8 cellular contexts compared by ENCODE assay signal in the genomic region with DNA sequence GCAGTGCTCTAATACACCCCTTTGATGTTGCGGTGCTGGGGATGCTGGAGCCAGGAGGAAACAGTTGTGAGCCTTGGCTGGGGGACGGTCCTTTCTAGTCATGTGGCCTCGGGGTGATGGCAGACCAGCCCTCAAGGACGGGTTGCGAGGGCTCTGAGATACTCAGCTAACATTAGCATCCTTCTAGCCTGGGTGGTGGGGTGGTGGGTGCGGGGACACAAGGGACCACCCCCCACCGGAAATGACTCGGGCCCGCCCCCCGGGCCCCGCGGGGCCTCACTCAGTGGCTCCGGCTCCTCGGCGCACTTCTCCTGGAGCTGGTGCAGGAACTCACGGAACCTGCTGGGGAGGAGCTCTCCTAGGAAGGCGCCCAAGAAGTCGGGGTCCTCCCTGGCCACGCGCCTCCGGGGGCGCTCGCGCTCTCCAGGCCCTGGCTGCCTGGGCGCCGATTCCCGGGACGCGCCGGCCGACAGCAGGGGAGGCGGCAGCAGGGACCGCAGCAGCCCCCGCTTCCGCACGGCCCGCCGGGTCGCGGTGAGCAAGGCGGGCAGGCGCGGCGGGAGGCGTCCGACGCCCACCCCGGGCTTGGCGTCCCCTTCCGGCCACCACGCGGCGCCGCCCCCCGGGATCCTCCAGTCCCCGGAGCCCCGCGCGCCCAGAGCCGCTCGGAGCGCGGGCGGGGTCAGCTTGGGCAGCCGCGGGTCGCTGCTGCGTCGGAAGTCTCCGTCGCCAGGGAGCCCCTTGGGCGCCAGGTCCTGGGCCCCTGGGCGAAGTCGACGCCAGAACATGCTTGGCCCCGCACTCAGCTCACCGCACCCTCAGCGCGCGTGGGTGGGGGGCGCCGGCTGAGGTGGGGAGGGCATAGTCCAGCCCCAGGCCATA. TPM values are rescaled to one million over a fixed set of nuclear protein-coding genes. Genes with fewer than 3 reads are reported as not detected.
DNase-seq lines count a peak whose midpoint lies in the region; ATAC-seq lines count a peak whose summit lies in the region.

No MANE protein-coding gene starts in this region.

- no peaks in the 10 kb centered on the region for H3K36me3 ChIP-seq in naive thymus-derived CD4-positive, alpha-beta T cell (ENCODE audit: control insufficient read depth in 2 of 3, insufficient read depth in 3 of 3, low read length in 3 of 3)
- no peaks in the 10 kb centered on the region for H3K36me3 ChIP-seq in effector memory CD4-positive, alpha-beta T cell (ENCODE audit: control insufficient read depth, insufficient read depth, low read length)

- peak overlapping the region; percentile 6 to 60 for H3K4me3 Mint-ChIP-seq in effector memory CD8-positive, alpha-beta T cell
- peak overlapping the region in 6 of 10 donors; percentile 17 to 61 (median 40) for H3K4me3 Mint-ChIP-seq in naive thymus-derived CD4-positive, alpha-beta T cell

- H3K4me1 Mint-ChIP-seq in effector memory CD8-positive, alpha-beta T cell (ENCODE audit: low read depth in 2 of 2) = peaks cover 8 to 11% of the 10 kb centered on the region in 2 donors
- peaks cover 5 to 26% (median 25%) of the 10 kb centered on the region in 7 donors for H3K4me1 Mint-ChIP-seq in naive thymus-derived CD4-positive, alpha-beta T cell

- H3K4me3 ChIP-seq in naive thymus-derived CD4-positive, alpha-beta T cell (ENCODE audit: low read length) = no peak overlapping the region
- H3K4me3 ChIP-seq in effector memory CD4-positive, alpha-beta T cell (ENCODE audit: insufficient read depth, low read depth, low read length, poor library complexity, severe bottlenecking) = no peak overlapping the region

- H3K36me3 Mint-ChIP-seq in effector memory CD8-positive, alpha-beta T cell (ENCODE audit: insufficient read depth) = peaks cover 9% of the 10 kb centered on the region
- H3K36me3 Mint-ChIP-seq in naive thymus-derived CD4-positive, alpha-beta T cell = peaks cover 0 to 6% (median 0%) of the 10 kb centered on the region in 5 donors

- ATAC-seq in effector memory CD8-positive, alpha-beta T cell (replicated peaks) = peak; percentile 25
- peak; percentile 16 for ATAC-seq in naive thymus-derived CD4-positive, alpha-beta T cell
- no peak for ATAC-seq in HG03025 (IDR thresholded peaks at IDR 0.05; ENCODE audit: low FRiP score, unreplicated experiment)

- intact Hi-C loops in naive thymus-derived CD4-positive, alpha-beta T cell (cut with micrococcal nuclease) = loop anchor here in 1 of 2 donors (10.0 kb wide), 1 partner anchor 245 kb away; no protein-coding TSS in a partner anchor

- H3K4me1 ChIP-seq in naive thymus-derived CD4-positive, alpha-beta T cell (ENCODE audit: control insufficient read depth in 2 of 2, insufficient read depth in 2 of 2, low read length in 2 of 2) = peaks cover 5 to 16% of the 10 kb centered on the region in 2 donors
- H3K4me1 ChIP-seq in effector memory CD4-positive, alpha-beta T cell (ENCODE audit: control insufficient read depth, insufficient read depth, low read length, poor library complexity, severe bottlenecking) = peaks cover 18% of the 10 kb centered on the region

- no peaks in the 10 kb centered on the region for H3K9me3 Mint-ChIP-seq in effector memory CD8-positive, alpha-beta T cell
- peaks cover 0 to 5% (median 0%) of the 10 kb centered on the region in 11 donors for H3K9me3 Mint-ChIP-seq in naive thymus-derived CD4-positive, alpha-beta T cell

- CTCF ChIA-PET in naive thymus-derived CD4-positive, alpha-beta T cell (lab: Charles Lee) = interaction anchor here (0.6 to 1.4 kb wide), 5 partner anchors 9 to 538 kb away, joined by 3 to 6 read pairs (median 4); no protein-coding TSS in a partner anchor

- POLR2A ChIA-PET in naive thymus-derived CD4-positive, alpha-beta T cell (lab: Charles Lee) = interaction anchor here (0.8 to 1.5 kb wide), 4 partner anchors 442 to 487 kb away, joined by 3 to 7 read pairs (median 3); a partner anchor contains a TSS

- in situ Hi-C loops in G401 (cut with HindIII; ENCODE audit: low sequenced_read_pairs) = loop anchor here (10.0 kb wide), 1 partner anchor 485 kb away; no protein-coding TSS in a partner anchor

- DNase-seq in D341Med (ENCODE audit: low spot score) (peak; percentile 76), NCI-H2171 treated with DMSO at 0.1 percent for 48 hours (lab: John Stamatoyannopoulos, UW) (peak; percentile 60), G401 (ENCODE audit: low spot score) (no peak)
- DNase-seq in effector memory CD8-positive, alpha-beta T cell = no peak
- no peak for DNase-seq in naive thymus-derived CD4-positive, alpha-beta T cell
- no peak for DNase-seq in effector memory CD4-positive, alpha-beta T cell
- DNase-seq in stimulated activated CD4-positive, alpha-beta T cell treated with anti-CD3 and anti-CD28 coated beads, Interleukin-4, amount 100 ng/mL, for 4 hours = no peak

- H3K9me3 ChIP-seq in naive thymus-derived CD4-positive, alpha-beta T cell (ENCODE audit: control insufficient read depth in 2 of 3, low read length in 3 of 3) = no peaks in the 10 kb centered on the region
- H3K9me3 ChIP-seq in effector memory CD4-positive, alpha-beta T cell (ENCODE audit: control insufficient read depth, low read length) = no peaks in the 10 kb centered on the region

- H3K27me3 Mint-ChIP-seq in effector memory CD8-positive, alpha-beta T cell = peaks cover 20 to 51% of the 10 kb centered on the region in 2 donors
- peaks cover 17 to 39% (median 22%) of the 10 kb centered on the region in 5 donors for H3K27me3 Mint-ChIP-seq in naive thymus-derived CD4-positive, alpha-beta T cell

- H3K27ac ChIP-seq in naive thymus-derived CD4-positive, alpha-beta T cell (ENCODE audit: low read depth, low read length) = no peak overlapping the region
- H3K27ac ChIP-seq in effector memory CD4-positive, alpha-beta T cell (ENCODE audit: insufficient read depth, low read length, poor library complexity, severe bottlenecking) = no peak overlapping the region

- H3K27me3 ChIP-seq in naive thymus-derived CD4-positive, alpha-beta T cell (ENCODE audit: control insufficient read depth in 2 of 2, insufficient read depth in 2 of 2, low read length in 2 of 2) = peaks cover 0 to 14% of the 10 kb centered on the region in 2 donors
- peaks cover 28% of the 10 kb centered on the region for H3K27me3 ChIP-seq in effector memory CD4-positive, alpha-beta T cell (replicated peaks; ENCODE audit: control insufficient read depth, insufficient read depth, low read length, poor library complexity, severe bottlenecking)

- H3K27ac Mint-ChIP-seq in effector memory CD8-positive, alpha-beta T cell = no peak overlapping the region
- no peak overlapping the region for H3K27ac Mint-ChIP-seq in naive thymus-derived CD4-positive, alpha-beta T cell

RNA-seq across cellular contexts. Expression of a gene that starts 0.9 kb away (rescaled TPM):
- not detected for total RNA-seq in naive thymus-derived CD4-positive, alpha-beta T cell
- not detected for polyA plus RNA-seq in naive thymus-derived CD4-positive, alpha-beta T cell
- not detected in 2 replicates for total RNA-seq in G401 (2014; rRNA removed; shearing (Covaris generic))

RNA-seq across cellular contexts. Expression of a gene that starts 5.9 kb away (rescaled TPM):
- total RNA-seq in naive thymus-derived CD4-positive, alpha-beta T cell = 10 to 100 TPM; 31.0 to 50.1 (median 34.2) TPM
- polyA plus RNA-seq in naive thymus-derived CD4-positive, alpha-beta T cell = 10 to 100 TPM; 49.0 to 58.9 TPM
- 107 and 123 TPM in 2 replicates for total RNA-seq in G401 (2014; rRNA removed; shearing (Covaris generic))

RNA-seq across cellular contexts. Expression of a gene that starts 21.9 kb away (rescaled TPM):
- 10 to 100 TPM; 25.0 to 33.2 (median 28.1) TPM for total RNA-seq in naive thymus-derived CD4-positive, alpha-beta T cell
- 10 to 100 TPM; 18.5 to 40.9 TPM for polyA plus RNA-seq in naive thymus-derived CD4-positive, alpha-beta T cell
- total RNA-seq in G401 (2014; rRNA removed; shearing (Covaris generic)) = 37.2 and 49.7 TPM in 2 replicates

RNA-seq across cellular contexts. Expression of a gene that starts 45.4 kb away (rescaled TPM):
- 1 to 10 TPM in 1 of 5 experiments, not detected in 4; 1.1 TPM for total RNA-seq in naive thymus-derived CD4-positive, alpha-beta T cell
- polyA plus RNA-seq in naive thymus-derived CD4-positive, alpha-beta T cell = not detected
- total RNA-seq in G401 (2014; rRNA removed; shearing (Covaris generic)) = not detected in 2 replicates

Comparison
In these comparisons a context has a peak if more than half of its experiments do, and no peak if none do; other contexts are left out.
1. DNase-seq: peak in D341Med (single experiment) and NCI-H2171 treated with DMSO at 0.1 percent for 48 hours (single experiment); none in effector memory CD8-positive, alpha-beta T cell (0 of 3), naive thymus-derived CD4-positive, alpha-beta T cell (0 of 9), G401 (single experiment), effector memory CD4-positive, alpha-beta T cell (0 of 3) and stimulated activated CD4-positive, alpha-beta T cell treated with anti-CD3 and anti-CD28 coated beads, Interleukin-4, amount 100 ng/mL, for 4 hours (0 of 2).